Comparison of ENCODE assay signal across 8 cellular contexts in the genomic region with DNA sequence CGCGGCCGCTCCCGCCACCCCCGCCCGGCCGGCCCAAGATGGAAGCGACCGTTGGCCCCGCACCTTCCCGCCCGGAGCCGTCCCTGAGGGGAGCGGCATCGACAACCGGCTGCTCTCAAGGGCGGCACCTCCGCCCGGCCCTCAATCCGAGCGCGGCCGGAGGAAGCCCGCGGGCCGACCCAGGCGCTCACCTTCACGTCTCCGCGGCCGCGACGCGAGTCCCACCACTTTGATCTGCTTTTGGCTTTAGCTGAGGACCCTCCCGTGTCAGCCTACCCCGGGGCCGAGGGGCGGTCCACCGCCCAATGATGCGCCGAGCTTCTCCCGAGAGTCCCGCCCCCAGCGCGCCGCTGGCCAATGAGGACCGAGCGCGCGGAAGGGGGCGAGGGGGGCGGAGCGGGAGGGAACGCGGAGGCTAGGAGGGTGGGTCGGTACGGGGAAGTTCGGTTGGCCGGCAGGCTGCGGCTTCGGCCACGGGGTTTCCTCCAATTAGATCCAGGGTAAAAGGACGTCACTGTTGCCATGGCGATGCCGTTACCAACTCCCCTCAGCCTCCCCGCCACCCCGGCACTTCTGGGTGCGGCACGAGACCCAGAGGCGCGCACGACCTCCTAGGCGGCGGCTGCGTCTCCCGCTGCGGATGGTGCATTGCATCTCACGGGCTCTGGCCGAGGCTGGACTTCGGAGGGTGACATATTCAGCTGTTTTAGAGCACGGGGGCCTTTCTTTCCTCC. TPM values are rescaled to one million over a fixed set of nuclear protein-coding genes. Genes with fewer than 3 reads are reported as not detected.
DNase-seq lines count a peak whose midpoint lies in the region; ATAC-seq, FAIRE-seq and TF ChIP-seq lines count a peak whose summit lies in the region.

Gene YWHAQ, minus strand, starts transcription at position 248 of the 734 bp plus-strand sequence. CDS start 545 bp downstream, outside the sequence.

- H3K4me2 ChIP-seq in trophoblast cell (ENCODE audit: low read length) = peak within 1 kb of the TSS; percentile 85

- TF ChIP-seq CTCF in transverse colon (IDR thresholded peaks at IDR 0.05) = no peak

- peak within 1 kb of the TSS; percentile 97 for H3K4me3 ChIP-seq in trophoblast cell (ENCODE audit: low read depth, low read length)
- peak within 1 kb of the TSS; percentile 58 to 96 (median 79) for H3K4me3 ChIP-seq in transverse colon

- H3K27ac ChIP-seq in adipose tissue (ENCODE audit: low read depth, low read length) (peak within 1 kb of the TSS; percentile 84), trophoblast cell (ENCODE audit: low read depth, low read length) (peak within 1 kb of the TSS; percentile 91), transverse colon (peak within 1 kb of the TSS; percentile 92 to 97 (median 96))

- H4K12ac ChIP-seq in trophoblast cell (ENCODE audit: low read depth, low read length) = peak within 1 kb of the TSS; percentile 91

- no peak for TF ChIP-seq EP300 in transverse colon (IDR thresholded peaks at IDR 0.05; ENCODE audit: low read depth)

- H2AK5ac ChIP-seq in trophoblast cell (ENCODE audit: low read length) = peak within 1 kb of the TSS; percentile 97

- peak within 1 kb of the TSS; percentile 91 to 95 (median 92) for H3K4me3 Mint-ChIP-seq in T-cell

- POLR2A ChIA-PET in T-cell (lab: Charles Lee) = interaction anchor here (0.5 to 2.7 kb wide), 18 partner anchors 12 to 675 kb away, joined by 3 to 52 read pairs (median 6); partner anchors contain the start of genes ADAM17 (in 1 of the 2) and TAF1B (in 1 of the 2)

- H3K27me3 ChIP-seq in trophoblast cell (ENCODE audit: insufficient read depth, low read length) (no peaks in the 10 kb centered on the region), transverse colon (no peaks in the 10 kb centered on the region)

- no peaks in the 10 kb centered on the region for H3K9me3 ChIP-seq in trophoblast cell (ENCODE audit: insufficient read depth, low read depth, low read length)
- H3K9me3 ChIP-seq in transverse colon = no peaks in the 10 kb centered on the region

- peaks cover 9 to 10% of the 10 kb centered on the region in 2 experiments for H3K4me1 ChIP-seq in trophoblast cell (ENCODE audit: control insufficient read depth in 1 of 2, insufficient read depth in 2 of 2, low read length in 2 of 2)
- peaks cover 15 to 44% (median 33%) of the 10 kb centered on the region in 4 donors for H3K4me1 ChIP-seq in transverse colon

- CTCF ChIA-PET in T-cell (lab: Charles Lee) = interaction anchor here (0.6 to 1.1 kb wide), 6 partner anchors 72 to 804 kb away, joined by 3 to 9 read pairs (median 4); no protein-coding TSS in a partner anchor

- ATAC-seq in HG02840 (IDR thresholded peaks at IDR 0.05; ENCODE audit: low FRiP score, unreplicated experiment) (peak; percentile 91), T-cell (replicated peaks in 1 of 4) (peak; percentile 88 to 92 (median 89))

- TF ChIP-seq POLR2A in GM12891 (IDR thresholded peaks at IDR 0.05; ENCODE audit: low read depth, low read length) (peak; percentile 93), transverse colon (IDR thresholded peaks at IDR 0.05) (peak; percentile 95)

- peak within 1 kb of the TSS; percentile 96 for H3K9ac ChIP-seq in trophoblast cell (ENCODE audit: low read length)

- H3K18ac ChIP-seq in trophoblast cell (ENCODE audit: low read length) = peak within 1 kb of the TSS; percentile 97

- DNase-seq in GM12891 (ENCODE audit: insufficient read length, low spot score) = peak; percentile 98
- peak; percentile 95 for DNase-seq in NCI-H1436 treated with DMSO at 0.1 percent for 48 hours (lab: John Stamatoyannopoulos, UW)
- DNase-seq in T-cell = peak; percentile 90 to 97 (median 95)
- peak; percentile 98 for DNase-seq in cardiac septum (ENCODE audit: low spot score)
- peak; percentile 97 to 98 for DNase-seq in trophoblast cell
- peak; percentile 99 for DNase-seq in transverse colon

- H3K36me3 ChIP-seq in trophoblast cell (ENCODE audit: control insufficient read depth in 1 of 2, insufficient read depth in 2 of 2, low read length in 2 of 2) = peaks cover 2 to 6% of the 10 kb centered on the region in 2 experiments
- peaks cover 0 to 8% (median 0%) of the 10 kb centered on the region in 4 donors for H3K36me3 ChIP-seq in transverse colon

- no peaks in the 10 kb centered on the region for H3K9me3 Mint-ChIP-seq in T-cell

- peak within 1 kb of the TSS; percentile 85 for H2BK5ac ChIP-seq in trophoblast cell (ENCODE audit: low read depth, low read length, poor library complexity)

- H2AFZ ChIP-seq in trophoblast cell (ENCODE audit: insufficient read depth, low read length, poor library complexity) = peak within 1 kb of the TSS; percentile 98

- H3K23ac ChIP-seq in trophoblast cell (ENCODE audit: low read length) = no peak within 1 kb of the TSS

- H3K27me3 Mint-ChIP-seq in T-cell = no peaks in the 10 kb centered on the region

- H3K27ac Mint-ChIP-seq in T-cell = peak within 1 kb of the TSS; percentile 88 to 91

- peak within 1 kb of the TSS; percentile 98 for H3K14ac ChIP-seq in trophoblast cell (ENCODE audit: low read length)

- H3K79me1 ChIP-seq in trophoblast cell (ENCODE audit: low read length) = peaks cover 10% of the 10 kb centered on the region

- peak within 1 kb of the TSS; percentile 84 for H2BK120ac ChIP-seq in trophoblast cell (ENCODE audit: insufficient read depth, low read length, poor library complexity)

- H2BK12ac ChIP-seq in trophoblast cell (ENCODE audit: low read length) = peak within 1 kb of the TSS; percentile 63

- peaks cover 33% of the 10 kb centered on the region for H3K36me3 Mint-ChIP-seq in T-cell

- FAIRE-seq in GM12891 (lab: Jason Lieb, UNC) = peak; percentile 98

- in situ Hi-C loops in transverse colon (cut with MboI; ENCODE audit: low pct_ligation_motif_present in 1 of 4, low pct_unique_long_range_greater_than_20kb in 1 of 4, low sequenced_read_pairs in 3 of 4) = loop anchor here in 1 of 4 donors (10.0 kb wide), 1 partner anchor 76 kb away; the partner anchor contains the start of gene ADAM17

- H3K4ac ChIP-seq in trophoblast cell (ENCODE audit: low read depth, low read length) = peak within 1 kb of the TSS; percentile 96

- 0 to 1% (median 0%) methylated on average over 72 to 80 of the region's 81 CpGs for WGBS in adipose tissue, 3 donors
- no CpG with 5 or more reads among the region's 81 CpGs for WGBS in trophoblast cell (ENCODE audit: extremely low coverage, insufficient coverage, insufficient read length)
- 0% methylated on average over 1 to 48 of the region's 81 CpGs for WGBS in transverse colon (ENCODE audit: low coverage in 1 of 2), 2 donors

- H3K79me2 ChIP-seq in trophoblast cell (ENCODE audit: control insufficient read depth, insufficient read depth, low read length, poor library complexity) = peaks cover 14% of the 10 kb centered on the region

- H4K91ac ChIP-seq in trophoblast cell (ENCODE audit: low read depth, low read length) = peak within 1 kb of the TSS; percentile 96

- peaks cover 53 to 54% (median 53%) of the 10 kb centered on the region in 3 donors for H3K4me1 Mint-ChIP-seq in T-cell

- peak within 1 kb of the TSS; percentile 88 for H4K8ac ChIP-seq in trophoblast cell (ENCODE audit: low read depth, low read length)

- intact Hi-C loops in cardiac septum (cut with DNase I) (loop anchor here (1.0 to 5.0 kb wide), 2 partner anchors 76 to 159 kb away; partner anchors contain the start of genes ADAM17 and IAH1), transverse colon (cut with DNase I; ENCODE audit: low total_unique reads) (loop anchor here (5.0 kb wide), 1 partner anchor 74 kb away; the partner anchor contains the start of gene ADAM17)

TF ChIP-seq in GM12891, 5 proteins besides CTCF, POLR2A, EP300 and RAD21:
- peak; percentile 93 for TF ChIP-seq POLR2AphosphoS5 (IDR thresholded peaks at IDR 0.05; ENCODE audit: low read depth, low read length)
- TF ChIP-seq TAF1 (IDR thresholded peaks at IDR 0.05; ENCODE audit: low read depth, low read length) = peak; percentile 78
- no peak for TF ChIP-seq SPI1 (IDR thresholded peaks at IDR 0.05; ENCODE audit: low read depth, low read length)
- no peak; the same call in 1 of the 2 replicates for TF ChIP-seq POU2F2 (IDR thresholded peaks at IDR 0.05; ENCODE audit: low read depth, low read length)
- no peak for TF ChIP-seq PAX5 (IDR thresholded peaks at IDR 0.05; ENCODE audit: insufficient read depth, low read length, severe bottlenecking)

RNA-seq across cellular contexts. Expression of gene YWHAQ, which starts in this region (rescaled TPM):
- 159 TPM for polyA plus RNA-seq in GM12891 (2012; ENCODE audit: low read depth, missing spikeins)
- total RNA-seq in T-cell (100 to 1,000 TPM; 104 to 141 (median 139) TPM), cardiac septum (299 TPM), transverse colon (100 to 1,000 TPM in 3 of 4 donors, 10 to 100 TPM in 1; 84.0 to 189 (median 145) TPM)
- polyA plus RNA-seq in adipose tissue = 100 to 1,000 TPM; 134 to 234 (median 139) TPM
- 327 and 332 TPM in 2 replicates for polyA plus RNA-seq in trophoblast cell (2013)

Comparison
In these comparisons a context has a peak if more than half of its experiments do, and no peak if none do; other contexts are left out.
1. Peak in every context shown above with its lines: DNase-seq, ATAC-seq, H3K4me3 ChIP-seq and H3K27ac ChIP-seq.